ENCODE assay signal across 8 cellular contexts in genomic region chr5:69188811-69189161, GRCh38. TPM values are rescaled to one million over a fixed set of nuclear protein-coding genes. Genes with fewer than 3 reads are reported as not detected.
DNase-seq lines count a peak whose midpoint lies in the region; ATAC-seq and TF ChIP-seq lines count a peak whose summit lies in the region.

No MANE protein-coding gene starts in this region.

- no peaks in the 10 kb centered on the region for H3K4me1 Mint-ChIP-seq in Caco-2 (ENCODE audit: low read depth, unreplicated experiment)
- H3K4me1 Mint-ChIP-seq in endothelial cell (ENCODE audit: unreplicated experiment) = peaks cover 3% of the 10 kb centered on the region

- TF ChIP-seq CTCF in Caco-2 (IDR thresholded peaks at IDR 0.05; ENCODE audit: insufficient read depth in 1 of 2, low read depth in 1 of 2, low read length in 1 of 2, severe bottlenecking in 1 of 2, unreplicated experiment in 1 of 2) (no peak), NB4 (IDR thresholded peaks at IDR 0.05; ENCODE audit: low read depth, low read length) (no peak), endothelial cell (IDR thresholded peaks at IDR 0.05; ENCODE audit: unreplicated experiment) (no peak), ovary (IDR thresholded peaks at IDR 0.05) (no peak)

- WGBS in ovary, 3 donors = 9 to 17% (median 9%) methylated on average over 8 of the region's 8 CpGs

- no peak for ATAC-seq in activated CD4-positive, CD25-positive, alpha-beta regulatory T cell treated with anti-CD3 and anti-CD28 coated beads, Interleukin-2, amount 50 U/mL, for 24 hours
- ATAC-seq in HG03521 (IDR thresholded peaks at IDR 0.05; ENCODE audit: unreplicated experiment) = no peak

- H3K36me3 Mint-ChIP-seq in Caco-2 (ENCODE audit: insufficient read depth, unreplicated experiment) (peaks cover 17% of the 10 kb centered on the region), endothelial cell (ENCODE audit: low read depth, unreplicated experiment) (no peaks in the 10 kb centered on the region)

- no peaks in the 10 kb centered on the region for H3K4me1 ChIP-seq in Caco-2
- H3K4me1 ChIP-seq in ovary (ENCODE audit: insufficient read depth) = peaks cover 3% of the 10 kb centered on the region

- BruUV-seq in Caco-2 (replicated peaks; lab: Mats Ljungman, UMichigan) = TSS peak; percentile 91

- CTCF ChIA-PET in Caco-2 (lab: Charles Lee) = interaction anchor here (3.0 kb wide), 1 partner anchor 95 kb away, joined by 10 read pairs; the partner anchor contains the start of gene SLC30A5

- H3K27me3 ChIP-seq in Caco-2 (replicated peaks; ENCODE audit: control insufficient read depth, insufficient read depth, low read length) (no peaks in the 10 kb centered on the region), ovary (no peaks in the 10 kb centered on the region)

- peak overlapping the region; percentile 96 for H3K4me3 Mint-ChIP-seq in Caco-2 (ENCODE audit: unreplicated experiment)
- H3K4me3 Mint-ChIP-seq in endothelial cell (ENCODE audit: unreplicated experiment) = peak overlapping the region; percentile 97

- H3K27ac Mint-ChIP-seq in Caco-2 (ENCODE audit: unreplicated experiment) (peak overlapping the region; percentile 100), endothelial cell (ENCODE audit: unreplicated experiment) (peak overlapping the region; percentile 99)

- H3K36me3 ChIP-seq in Caco-2 (ENCODE audit: control insufficient read depth, insufficient read depth, low read length) = no peaks in the 10 kb centered on the region
- no peaks in the 10 kb centered on the region for H3K36me3 ChIP-seq in ovary

- H3K9me3 Mint-ChIP-seq in Caco-2 (ENCODE audit: unreplicated experiment) (no peaks in the 10 kb centered on the region), endothelial cell (ENCODE audit: unreplicated experiment) (no peaks in the 10 kb centered on the region)

- H3K9me3 ChIP-seq in Caco-2 = no peaks in the 10 kb centered on the region
- H3K9me3 ChIP-seq in ovary = peaks cover 0 to 4% of the 10 kb centered on the region in 2 donors

- POLR2A ChIA-PET in Caco-2 (lab: Charles Lee) = interaction anchor here (0.6 to 2.1 kb wide), 4 partner anchors 22 to 144 kb away, joined by 3 to 6 read pairs (median 4); partner anchors contain the start of genes CCDC125, CCNB1 and CDK7

- H3K4me3 ChIP-seq in Caco-2 (ENCODE audit: low read depth, low read length) (peak overlapping the region; percentile 87), NB4 (ENCODE audit: low read depth, low read length) (peak overlapping the region; percentile 94), ovary (peak overlapping the region; percentile 64)

- peak overlapping the region in 1 of 2 donors; percentile 50 for H3K27ac ChIP-seq in ovary

- no peak for TF ChIP-seq POLR2A in NB4 (IDR thresholded peaks at IDR 0.05; ENCODE audit: extremely low read depth, insufficient read length)
- no peak for TF ChIP-seq POLR2A in ovary (IDR thresholded peaks at IDR 0.05)

- DNase-seq in Caco-2 (no peak), NB4 (ENCODE audit: low read depth) (no peak), endothelial cell (ENCODE audit: low spot score) (peak; percentile 6), ovary (no peak), MV-4-11 (lab: John Stamatoyannopoulos, UW) (no peak), ecto neural progenitor cell (ENCODE audit: low spot score) (no peak)

- intact Hi-C loops in Caco-2 (cut with micrococcal nuclease; ENCODE audit: unreplicated experiment) = loop anchor here (1.0 kb wide), 4 partner anchors 21 to 144 kb away; partner anchors contain the start of genes CCDC125 and CCNB1
- intact Hi-C loops in ovary (cut with DNase I) = no loop called here

- TF ChIP-seq EP300 in ovary (IDR thresholded peaks at IDR 0.05) = no peak

- H3K27me3 Mint-ChIP-seq in Caco-2 (ENCODE audit: insufficient read depth, unreplicated experiment) (no peaks in the 10 kb centered on the region), endothelial cell (ENCODE audit: unreplicated experiment) (peaks cover 5% of the 10 kb centered on the region)

RNA-seq across cellular contexts. Expression of gene CENPH, which starts 0.6 kb away (rescaled TPM):
- total RNA-seq in Caco-2 (2022) (30.2 and 32.4 TPM in 2 replicates), endothelial cell (ENCODE audit: unreplicated experiment) (13.1 TPM), ovary (1 to 10 TPM; 2.3 to 6.4 (median 4.2) TPM)
- polyA plus RNA-seq in ovary = 1 to 10 TPM; 4.3 to 9.6 TPM

RNA-seq across cellular contexts. Expression of gene CCNB1, which starts 21.8 kb away (rescaled TPM):
- total RNA-seq in Caco-2 (2022) (311 and 338 TPM in 2 replicates), endothelial cell (ENCODE audit: unreplicated experiment) (42.7 TPM), ovary (1 to 10 TPM; 3.5 to 9.2 (median 6.2) TPM)
- 10 to 100 TPM in 1 of 2 donors, 1 to 10 TPM in 1; 6.7 to 13.9 TPM for polyA plus RNA-seq in ovary

RNA-seq across cellular contexts. Expression of gene CDK7, which starts 45.9 kb away (rescaled TPM):
- 82.4 and 90.5 TPM in 2 replicates for total RNA-seq in Caco-2 (2022)
- total RNA-seq in endothelial cell (ENCODE audit: unreplicated experiment) = 21.4 TPM
- 10 to 100 TPM in 6 of 7 donors, 1 to 10 TPM in 1; 8.3 to 19.6 (median 14.4) TPM for total RNA-seq in ovary
- polyA plus RNA-seq in ovary = 10 to 100 TPM; 17.2 to 20.1 TPM
